ENCODE assay signal across 17 cellular contexts in the genomic region with DNA sequence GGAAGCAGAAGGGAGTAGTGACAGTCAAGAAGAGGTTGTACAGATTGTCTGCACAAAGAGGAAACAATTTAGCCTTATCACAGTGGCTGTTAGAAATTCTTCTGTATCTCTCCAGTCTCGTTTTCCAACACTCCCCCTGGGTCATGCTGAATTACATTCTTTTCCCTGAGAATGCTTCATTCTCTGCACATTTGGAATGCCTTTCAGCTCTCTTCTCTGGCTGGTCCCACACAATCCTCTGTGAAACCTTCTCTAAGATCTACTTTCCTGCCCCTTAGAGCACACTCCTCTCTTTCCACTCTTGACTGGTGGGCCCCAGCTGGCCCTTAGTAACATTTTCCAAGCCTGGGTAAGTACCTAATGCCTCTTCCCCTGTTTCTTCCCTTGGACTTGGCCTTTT. TPM values are rescaled to one million over a fixed set of nuclear protein-coding genes. Genes with fewer than 3 reads are reported as not detected.
DNase-seq lines count a peak whose midpoint lies in the region; ATAC-seq lines count a peak whose summit lies in the region.
"Had no signal": no experiment of that assay in that cellular context is flagged by ENCODE, and none has a peak within 500 bp of the region (broad histone marks: within the 10 kb centered on the region; RNA-seq: fewer than 3 reads in every experiment).

No MANE protein-coding gene starts in this region.

- no peak overlapping the region for H2AK5ac ChIP-seq in mesendoderm (ENCODE audit: low read length)

- peaks cover 53% of the 10 kb centered on the region for H3K36me3 Mint-ChIP-seq in stimulated activated naive CD8-positive, alpha-beta T cell treated with anti-CD3 and anti-CD28 coated beads, Interleukin-15, Interleukin-2, amounts not matched to agents 100 ng/mL and 50 ng/mL, for 24 hours (ENCODE audit: low read depth)
- peaks cover 5% of the 10 kb centered on the region for H3K36me3 Mint-ChIP-seq in activated naive CD8-positive, alpha-beta T cell

- no peak overlapping the region for H3K4me2 ChIP-seq in mesendoderm (ENCODE audit: low read length)

- H3K4me1 ChIP-seq in mesendoderm (ENCODE audit: control insufficient read depth, low read depth, low read length) = peaks cover 7% of the 10 kb centered on the region
- H3K4me1 ChIP-seq: gastrocnemius medialis, SJCRH30 had no signal

- H2BK120ac ChIP-seq in mesendoderm (ENCODE audit: low read depth, low read length) = no peak overlapping the region

- peaks cover 33% of the 10 kb centered on the region for H3K4me1 Mint-ChIP-seq in stimulated activated naive CD8-positive, alpha-beta T cell treated with anti-CD3 and anti-CD28 coated beads, Interleukin-15, Interleukin-2, amounts not matched to agents 100 ng/mL and 50 ng/mL, for 24 hours (ENCODE audit: low read depth)
- H3K4me1 Mint-ChIP-seq in stimulated activated naive CD8-positive, alpha-beta T cell treated with anti-CD3 and anti-CD28 coated beads, Interleukin-15, amount 100 ng/mL, for 72 hours = peaks cover 43% of the 10 kb centered on the region
- peaks cover 32% of the 10 kb centered on the region for H3K4me1 Mint-ChIP-seq in activated naive CD8-positive, alpha-beta T cell (ENCODE audit: low read depth)

- no peak overlapping the region for H4K5ac ChIP-seq in mesendoderm (ENCODE audit: low read length)

- no peaks in the 10 kb centered on the region for H3K27me3 ChIP-seq in mesendoderm (ENCODE audit: insufficient read depth, low read length, poor library complexity)
- H3K27me3 ChIP-seq: BE2C, dorsolateral prefrontal cortex, gastrocnemius medialis, SJCRH30 had no signal

- no peak for DNase-seq in stimulated activated naive CD8-positive, alpha-beta T cell treated with anti-CD3 and anti-CD28 coated beads, Interleukin-15, amount 100 ng/mL, for 72 hours
- DNase-seq in mesendoderm = peak; percentile 4
- DNase-seq in NCI-H510A (lab: John Stamatoyannopoulos, UW) = no peak
- DNase-seq in inferior parietal cortex (ENCODE audit: extremely low spot score) = no peak
- DNase-seq: activated CD4-positive, CD25-positive, alpha-beta regulatory T cell; activated effector memory CD4-positive, alpha-beta T cell treated with anti-CD3 and anti-CD28 coated beads, Interleukin-2, amount 50 U/mL, for 16 hours; BE2C; dorsolateral prefrontal cortex; gastrocnemius medialis; NCI-H1436 treated with DMSO at 0.1 percent for 48 hours; SJCRH30; stimulated activated CD4-positive, alpha-beta T cell treated with anti-CD3 and anti-CD28 coated beads, Interleukin-2, amount 100 ng/mL, for 24 hours had no signal

- H3K9ac ChIP-seq in mesendoderm (ENCODE audit: low read length) = peak overlapping the region; percentile 18

- H3K79me1 ChIP-seq in mesendoderm (ENCODE audit: low read length) = no peaks in the 10 kb centered on the region

- H3K27ac Mint-ChIP-seq in stimulated activated naive CD8-positive, alpha-beta T cell treated with anti-CD3 and anti-CD28 coated beads, Interleukin-15, Interleukin-2, amounts not matched to agents 100 ng/mL and 50 ng/mL, for 24 hours = peak overlapping the region; percentile 77
- peak overlapping the region in 1 of 2 donors; percentile 33 for H3K27ac Mint-ChIP-seq in stimulated activated naive CD8-positive, alpha-beta T cell treated with anti-CD3 and anti-CD28 coated beads, Interleukin-15, amount 100 ng/mL, for 72 hours
- H3K27ac Mint-ChIP-seq in activated naive CD8-positive, alpha-beta T cell = peak overlapping the region; percentile 84
- H3K27ac Mint-ChIP-seq: stimulated activated memory B cell treated with anti-CD40 and anti-IgM and Interleukin-4, amounts not matched to agents 10 μg/mL and 1 μg/mL and 100 μg/mL, for 72 hours had no signal

- H3K4ac ChIP-seq in mesendoderm (ENCODE audit: low read depth, low read length) = no peak overlapping the region

- peaks cover 6% of the 10 kb centered on the region for H3K36me3 ChIP-seq in mesendoderm (ENCODE audit: control insufficient read depth, insufficient read depth, low read length)

- no peak overlapping the region for H3K27ac ChIP-seq in mesendoderm (ENCODE audit: low read depth, low read length)
- H3K27ac ChIP-seq: SJCRH30 had no signal

- no peak overlapping the region for H3K18ac ChIP-seq in mesendoderm (ENCODE audit: low read length)

- H3K4me3 ChIP-seq in mesendoderm (ENCODE audit: low read length) = no peak overlapping the region
- H3K4me3 ChIP-seq: dorsolateral prefrontal cortex, gastrocnemius medialis, SJCRH30 had no signal

- no peaks in the 10 kb centered on the region for H3K79me2 ChIP-seq in mesendoderm (ENCODE audit: control insufficient read depth, insufficient read depth, low read length)

- no CpG with 5 or more reads among the region's 1 CpG for WGBS in mesendoderm (ENCODE audit: extremely low coverage, insufficient coverage, low lambda C conversion rate)

- H3K4me3 Mint-ChIP-seq in stimulated activated naive CD8-positive, alpha-beta T cell treated with anti-CD3 and anti-CD28 coated beads, Interleukin-15, Interleukin-2, amounts not matched to agents 100 ng/mL and 50 ng/mL, for 24 hours = no peak overlapping the region
- H3K4me3 Mint-ChIP-seq in stimulated activated naive CD8-positive, alpha-beta T cell treated with anti-CD3 and anti-CD28 coated beads, Interleukin-15, amount 100 ng/mL, for 72 hours = no peak overlapping the region
- H3K4me3 Mint-ChIP-seq in activated naive CD8-positive, alpha-beta T cell = no peak overlapping the region
- H3K4me3 Mint-ChIP-seq: stimulated activated memory B cell treated with anti-CD40 and anti-IgM and Interleukin-4, amounts not matched to agents 10 μg/mL and 1 μg/mL and 100 μg/mL, for 72 hours had no signal

- peak overlapping the region; percentile 18 for H3K56ac ChIP-seq in mesendoderm (ENCODE audit: low read length)

- H4K8ac ChIP-seq in mesendoderm (ENCODE audit: low read depth, low read length) = no peak overlapping the region

- H2BK5ac ChIP-seq in mesendoderm (ENCODE audit: low read length) = no peak overlapping the region

- H3K23ac ChIP-seq in mesendoderm (ENCODE audit: low read length) = no peak overlapping the region

- ATAC-seq in stimulated activated naive CD8-positive, alpha-beta T cell treated with anti-CD3 and anti-CD28 coated beads, Interleukin-15, amount 100 ng/mL, for 72 hours = no peak
- ATAC-seq in HG02571 (IDR thresholded peaks at IDR 0.05; ENCODE audit: unreplicated experiment) = no peak
- ATAC-seq in GM21737 (IDR thresholded peaks at IDR 0.05; ENCODE audit: unreplicated experiment) = no peak
- ATAC-seq: gastrocnemius medialis; stimulated activated memory B cell treated with anti-CD40 and anti-IgM and Interleukin-4, amounts not matched to agents 10 μg/mL and 1 μg/mL and 100 μg/mL, for 72 hours had no signal

- H3K27me3 Mint-ChIP-seq in stimulated activated naive CD8-positive, alpha-beta T cell treated with anti-CD3 and anti-CD28 coated beads, Interleukin-15, Interleukin-2, amounts not matched to agents 100 ng/mL and 50 ng/mL, for 24 hours = no peaks in the 10 kb centered on the region
- H3K27me3 Mint-ChIP-seq in stimulated activated naive CD8-positive, alpha-beta T cell treated with anti-CD3 and anti-CD28 coated beads, Interleukin-15, amount 100 ng/mL, for 72 hours = no peaks in the 10 kb centered on the region
- H3K27me3 Mint-ChIP-seq in activated naive CD8-positive, alpha-beta T cell = no peaks in the 10 kb centered on the region
- H3K27me3 Mint-ChIP-seq: stimulated activated memory B cell treated with anti-CD40 and anti-IgM and Interleukin-4, amounts not matched to agents 10 μg/mL and 1 μg/mL and 100 μg/mL, for 72 hours had no signal

- no peaks in the 10 kb centered on the region for H3K9me3 Mint-ChIP-seq in stimulated activated naive CD8-positive, alpha-beta T cell treated with anti-CD3 and anti-CD28 coated beads, Interleukin-15, Interleukin-2, amounts not matched to agents 100 ng/mL and 50 ng/mL, for 24 hours
- H3K9me3 Mint-ChIP-seq in stimulated activated naive CD8-positive, alpha-beta T cell treated with anti-CD3 and anti-CD28 coated beads, Interleukin-15, amount 100 ng/mL, for 72 hours = no peaks in the 10 kb centered on the region
- no peaks in the 10 kb centered on the region for H3K9me3 Mint-ChIP-seq in activated naive CD8-positive, alpha-beta T cell (ENCODE audit: low read depth)
- H3K9me3 Mint-ChIP-seq: stimulated activated memory B cell treated with anti-CD40 and anti-IgM and Interleukin-4, amounts not matched to agents 10 μg/mL and 1 μg/mL and 100 μg/mL, for 72 hours had no signal

- no peak overlapping the region for H2BK15ac ChIP-seq in mesendoderm (replicated peaks; ENCODE audit: low read depth)

RNA-seq across cellular contexts. Expression of gene HMCES, which starts 25.5 kb away (rescaled TPM):
- polyA plus RNA-seq in mesendoderm (2013, experiment 1 of 2) = 25.1 TPM
- 25.3 TPM for polyA plus RNA-seq in mesendoderm (2013, experiment 2 of 2)

RNA-seq across cellular contexts. Expression of gene COPG1, which starts 54.7 kb away (rescaled TPM):
- polyA plus RNA-seq in mesendoderm (2013, experiment 1 of 2) = 44.8 TPM
- polyA plus RNA-seq in mesendoderm (2013, experiment 2 of 2) = 44.9 TPM
